8 cellular contexts compared by ENCODE assay signal in genomic region chr2:206085742-206086445, GRCh38. TPM values are rescaled to one million over a fixed set of nuclear protein-coding genes. Genes with fewer than 3 reads are reported as not detected.
DNase-seq lines count a peak whose midpoint lies in the region; ATAC-seq lines count a peak whose summit lies in the region.

Gene INO80D (minus strand): TSS chr2:206086174. CDS start chr2:206063016, 23,158 bp downstream.

- H3K18ac ChIP-seq in mesendoderm (ENCODE audit: low read length), result peak within 1 kb of the TSS; percentile 100

- DNase-seq in CD4-positive, alpha-beta memory T cell, result peak; percentile 88 to 91 (median 89)
- peak; percentile 87 for DNase-seq in NCI-H82 treated with DMSO at 0.1 percent for 48 hours (lab: John Stamatoyannopoulos, UW; ENCODE audit: unreplicated experiment)
- DNase-seq in activated CD8-positive, alpha-beta memory T cell treated with anti-CD3 and anti-CD28 coated beads for 1 hour (ENCODE audit: extremely low read depth in 1 of 2, low read depth in 1 of 2), result peak; percentile 47 to 55
- peak; percentile 66 to 76 (median 72) for DNase-seq in effector memory CD4-positive, alpha-beta T cell
- DNase-seq in mesendoderm, result peak; percentile 93
- peak; percentile 50 for DNase-seq in stimulated activated CD8-positive, alpha-beta memory T cell treated with anti-CD3 and anti-CD28 coated beads, Interleukin-15, amount 100 ng/mL, for 1 hour (ENCODE audit: low read depth)

- no peaks in the 10 kb centered on the region for H3K27me3 ChIP-seq in CD4-positive, alpha-beta memory T cell (ENCODE audit: insufficient read depth, low read length)
- no peaks in the 10 kb centered on the region for H3K27me3 ChIP-seq in effector memory CD4-positive, alpha-beta T cell (replicated peaks; ENCODE audit: control insufficient read depth, insufficient read depth, low read length, poor library complexity, severe bottlenecking)
- no peaks in the 10 kb centered on the region for H3K27me3 ChIP-seq in mesendoderm (ENCODE audit: insufficient read depth, low read length, poor library complexity)

- POLR2A ChIA-PET in CD4-positive, alpha-beta memory T cell (lab: Charles Lee; ENCODE audit: partially characterized antibody), result interaction anchor here (0.5 to 1.9 kb wide), 25 partner anchors 8 to 1844 kb away, joined by 3 to 29 read pairs (median 4); partner anchors contain the start of genes CCNYL1, CREB1, EEF1B2 and FASTKD2

- H3K9me3 ChIP-seq in CD4-positive, alpha-beta memory T cell (ENCODE audit: control insufficient read depth in 1 of 2, low read length in 2 of 2), result no peaks in the 10 kb centered on the region
- H3K9me3 ChIP-seq in effector memory CD4-positive, alpha-beta T cell (ENCODE audit: control insufficient read depth, low read length), result no peaks in the 10 kb centered on the region

- H3K79me2 ChIP-seq in mesendoderm (ENCODE audit: control insufficient read depth, insufficient read depth, low read length), result peaks cover 19% of the 10 kb centered on the region

- peak within 1 kb of the TSS; percentile 98 to 100 (median 99) for H3K4me3 Mint-ChIP-seq in CD4-positive, alpha-beta memory T cell

- WGBS in mesendoderm (ENCODE audit: extremely low coverage, insufficient coverage, low lambda C conversion rate), result no CpG with 5 or more reads among the region's 39 CpGs

- H3K4me3 ChIP-seq in CD4-positive, alpha-beta memory T cell (ENCODE audit: low read length in 2 of 2), result peak within 1 kb of the TSS; percentile 81 to 94
- peak within 1 kb of the TSS; percentile 77 for H3K4me3 ChIP-seq in effector memory CD4-positive, alpha-beta T cell (ENCODE audit: insufficient read depth, low read depth, low read length, poor library complexity, severe bottlenecking)
- H3K4me3 ChIP-seq in mesendoderm (ENCODE audit: low read length), result peak within 1 kb of the TSS; percentile 85

- peak within 1 kb of the TSS; percentile 100 for H3K4ac ChIP-seq in mesendoderm (ENCODE audit: low read depth, low read length)

- ATAC-seq in GM19395 (IDR thresholded peaks at IDR 0.05; ENCODE audit: unreplicated experiment) (peak; percentile 88), HG03565 (IDR thresholded peaks at IDR 0.05; ENCODE audit: unreplicated experiment) (peak; percentile 77)

- peak within 1 kb of the TSS; percentile 98 for H3K27ac ChIP-seq in CD4-positive, alpha-beta memory T cell (ENCODE audit: low read depth, low read length)
- peak within 1 kb of the TSS; percentile 96 for H3K27ac ChIP-seq in effector memory CD4-positive, alpha-beta T cell (ENCODE audit: insufficient read depth, low read length, poor library complexity, severe bottlenecking)
- H3K27ac ChIP-seq in mesendoderm (ENCODE audit: low read depth, low read length), result peak within 1 kb of the TSS; percentile 96

- H3K27me3 Mint-ChIP-seq in CD4-positive, alpha-beta memory T cell, result no peaks in the 10 kb centered on the region

- no peak within 1 kb of the TSS for H4K5ac ChIP-seq in mesendoderm (ENCODE audit: low read length)

- H2BK15ac ChIP-seq in mesendoderm (replicated peaks; ENCODE audit: low read depth), result peak within 1 kb of the TSS; percentile 94

- peak within 1 kb of the TSS; percentile 69 for H3K23ac ChIP-seq in mesendoderm (ENCODE audit: low read length)

- CTCF ChIA-PET in CD4-positive, alpha-beta memory T cell (lab: Charles Lee; ENCODE audit: partially characterized antibody), result interaction anchor here (0.7 to 3.4 kb wide), 7 partner anchors 9 to 75 kb away, joined by 3 to 19 read pairs (median 3); partner anchors contain the start of genes EEF1B2 and NDUFS1

- H3K27ac Mint-ChIP-seq in CD4-positive, alpha-beta memory T cell, result peak within 1 kb of the TSS; percentile 99 to 100 (median 100)

- peaks cover 0 to 25% of the 10 kb centered on the region in 2 donors for H3K36me3 Mint-ChIP-seq in CD4-positive, alpha-beta memory T cell

- peaks cover 24 to 54% (median 37%) of the 10 kb centered on the region in 4 donors for H3K4me1 Mint-ChIP-seq in CD4-positive, alpha-beta memory T cell

- intact Hi-C loops in CD4-positive, alpha-beta memory T cell (cut with micrococcal nuclease), result loop anchor here (1.0 to 10.0 kb wide), 6 partner anchors 73 to 1625 kb away; partner anchors contain the start of genes CCNYL1, CREB1, EEF1B2 and FASTKD2

- H3K56ac ChIP-seq in mesendoderm (ENCODE audit: low read length), result peak within 1 kb of the TSS; percentile 87

- no peaks in the 10 kb centered on the region for H3K36me3 ChIP-seq in CD4-positive, alpha-beta memory T cell (ENCODE audit: insufficient read depth, low read length)
- H3K36me3 ChIP-seq in effector memory CD4-positive, alpha-beta T cell (ENCODE audit: control insufficient read depth, insufficient read depth, low read length), result no peaks in the 10 kb centered on the region
- H3K36me3 ChIP-seq in mesendoderm (ENCODE audit: control insufficient read depth, insufficient read depth, low read length), result no peaks in the 10 kb centered on the region

- H3K4me1 ChIP-seq in CD4-positive, alpha-beta memory T cell (ENCODE audit: insufficient read depth, low read length), result peaks cover 44% of the 10 kb centered on the region
- H3K4me1 ChIP-seq in effector memory CD4-positive, alpha-beta T cell (ENCODE audit: control insufficient read depth, insufficient read depth, low read length, poor library complexity, severe bottlenecking), result peaks cover 8% of the 10 kb centered on the region
- peaks cover 2% of the 10 kb centered on the region for H3K4me1 ChIP-seq in mesendoderm (ENCODE audit: control insufficient read depth, low read depth, low read length)

- no peaks in the 10 kb centered on the region for H3K79me1 ChIP-seq in mesendoderm (ENCODE audit: low read length)

- peak within 1 kb of the TSS; percentile 100 for H4K8ac ChIP-seq in mesendoderm (ENCODE audit: low read depth, low read length)

- peak within 1 kb of the TSS; percentile 78 for H2BK5ac ChIP-seq in mesendoderm (ENCODE audit: low read length)

- no peak within 1 kb of the TSS for H2AK5ac ChIP-seq in mesendoderm (ENCODE audit: low read length)

- peak within 1 kb of the TSS; percentile 100 for H2BK120ac ChIP-seq in mesendoderm (ENCODE audit: low read depth, low read length)

- peak within 1 kb of the TSS; percentile 88 for H3K4me2 ChIP-seq in mesendoderm (ENCODE audit: low read length)

- H3K9ac ChIP-seq in mesendoderm (ENCODE audit: low read length), result peak within 1 kb of the TSS; percentile 94

- H3K9me3 Mint-ChIP-seq in CD4-positive, alpha-beta memory T cell, result no peaks in the 10 kb centered on the region

RNA-seq across cellular contexts. Expression of gene INO80D, which starts in this region (rescaled TPM):
- total RNA-seq in CD4-positive, alpha-beta memory T cell, result 10 to 100 TPM; 40.2 to 41.3 TPM
- polyA plus RNA-seq in CD4-positive, alpha-beta memory T cell, result 1 to 10 TPM; 8.1 to 10.0 TPM
- polyA plus RNA-seq in mesendoderm (2013, experiment 1 of 2), result 7.5 TPM
- 6.7 TPM for polyA plus RNA-seq in mesendoderm (2013, experiment 2 of 2)

Comparison
In these comparisons a context has a peak if more than half of its experiments do, and no peak if none do; other contexts are left out.
1. Peak in every context shown above with its lines: DNase-seq, ATAC-seq, H3K4me3 ChIP-seq and H3K27ac ChIP-seq.